10 cellular contexts compared by ENCODE assay signal in genomic region chr10:61994404-61995031, GRCh38.
DNase-seq lines count a peak whose midpoint lies in the region; ATAC-seq and TF ChIP-seq lines count a peak whose summit lies in the region.
"Had no signal": no experiment of that assay in that cellular context is flagged by ENCODE, and none has a peak within 500 bp of the region (broad histone marks: within the 10 kb centered on the region; RNA-seq: fewer than 3 reads in every experiment).

No MANE protein-coding gene starts in this region.

- TF ChIP-seq CTCF in mucosa of descending colon (IDR thresholded peaks at IDR 0.05) (no peak), type B pancreatic cell (conservative IDR thresholded peaks at IDR 0.05) (no peak), ovary (IDR thresholded peaks at IDR 0.05) (no peak)

- TF ChIP-seq POLR2A in ovary (IDR thresholded peaks at IDR 0.05): no peak

- ATAC-seq in mucosa of descending colon (peak; percentile 64), GM19455 (IDR thresholded peaks at IDR 0.05; ENCODE audit: unreplicated experiment) (no peak)

- no peaks in the 10 kb centered on the region for H3K9me3 ChIP-seq in adipocyte (ENCODE audit: control insufficient read depth, low read length)
- H3K9me3 ChIP-seq in mucosa of descending colon: no peaks in the 10 kb centered on the region
- no peaks in the 10 kb centered on the region for H3K9me3 ChIP-seq in ovary
- H3K9me3 ChIP-seq: BLaER1 had no signal

- H3K9ac ChIP-seq in adipocyte (ENCODE audit: low read length): peak overlapping the region; percentile 13
- H3K9ac ChIP-seq: BLaER1 had no signal

- H3K4me3 ChIP-seq in adipocyte (ENCODE audit: low read length) (no peak overlapping the region), mucosa of descending colon (no peak overlapping the region), ovary (no peak overlapping the region)
- H3K4me3 ChIP-seq: BLaER1 had no signal

- CTCF ChIA-PET in activated naive CD4-positive, alpha-beta T cell treated with anti-CD3 and anti-CD28 coated beads for 36 hours (lab: Charles Lee): interaction anchor here (0.6 to 1.5 kb wide), 4 partner anchors 27 to 251 kb away, joined by 3 to 5 read pairs (median 4); no protein-coding TSS in a partner anchor

- H3K27ac ChIP-seq in ovary: no peak overlapping the region
- H3K27ac ChIP-seq: BLaER1 had no signal

- H3K4me3 Mint-ChIP-seq in activated naive CD4-positive, alpha-beta T cell treated with anti-CD3 and anti-CD28 coated beads for 36 hours: peak overlapping the region; percentile 47
- peak overlapping the region; percentile 43 for H3K4me3 Mint-ChIP-seq in type B pancreatic cell

- H3K36me3 ChIP-seq in adipocyte (ENCODE audit: control insufficient read depth, insufficient read depth, low read length, severe bottlenecking) (peaks cover 7% of the 10 kb centered on the region), mucosa of descending colon (ENCODE audit: low read depth) (no peaks in the 10 kb centered on the region), ovary (no peaks in the 10 kb centered on the region)

- intact Hi-C loops in activated naive CD4-positive, alpha-beta T cell treated with anti-CD3 and anti-CD28 coated beads for 36 hours (cut with micrococcal nuclease): loop anchor here (5.0 kb wide), 1 partner anchor 738 kb away; no protein-coding TSS in a partner anchor
- intact Hi-C loops in mucosa of descending colon (cut with DNase I, micrococcal nuclease) (no loop called here), ovary (cut with DNase I) (loop anchor here in 1 of 4 donors (10.0 kb wide), 1 partner anchor 90 kb away; the partner anchor contains the start of gene ARID5B)

- WGBS in ovary, 3 donors: 61 to 72% (median 66%) methylated on average over 6 of the region's 6 CpGs

- H3K27me3 ChIP-seq in adipocyte (replicated peaks; ENCODE audit: control insufficient read depth, insufficient read depth, low read length) (no peaks in the 10 kb centered on the region), ovary (no peaks in the 10 kb centered on the region)
- H3K27me3 ChIP-seq: BLaER1 had no signal

- peaks cover 2% of the 10 kb centered on the region for H3K9me3 Mint-ChIP-seq in activated naive CD4-positive, alpha-beta T cell treated with anti-CD3 and anti-CD28 coated beads for 36 hours
- H3K9me3 Mint-ChIP-seq in type B pancreatic cell: peaks cover 6% of the 10 kb centered on the region

- no peaks in the 10 kb centered on the region for H3K27me3 Mint-ChIP-seq in activated naive CD4-positive, alpha-beta T cell treated with anti-CD3 and anti-CD28 coated beads for 36 hours (ENCODE audit: low read depth)
- no peaks in the 10 kb centered on the region for H3K27me3 Mint-ChIP-seq in type B pancreatic cell

- DNase-seq in activated naive CD4-positive, alpha-beta T cell treated with anti-CD3 and anti-CD28 coated beads for 36 hours: no peak
- no peak for DNase-seq in activated naive CD4-positive, alpha-beta T cell treated with anti-CD3 and anti-CD28 coated beads, Interleukin-2, amount 50 U/mL, for 16 hours
- DNase-seq in adipocyte (ENCODE audit: low read depth) (no peak), mucosa of descending colon (peak in 1 of 3 donors; percentile 66), type B pancreatic cell (ENCODE audit: extremely low spot score, unreplicated experiment) (no peak), NCI-H510A treated with DMSO at 0.1 percent for 48 hours (lab: John Stamatoyannopoulos, UW) (no peak), ovary (no peak)
- DNase-seq: NCI-H2081 treated with DMSO at 0.1 percent for 48 hours had no signal

- H3K4me1 ChIP-seq in adipocyte (ENCODE audit: control insufficient read depth, insufficient read depth, low read length) (peaks cover 53% of the 10 kb centered on the region), mucosa of descending colon (ENCODE audit: low read depth) (peaks cover 31% of the 10 kb centered on the region), ovary (ENCODE audit: insufficient read depth) (peaks cover 7% of the 10 kb centered on the region)

- no peak for TF ChIP-seq EP300 in ovary (IDR thresholded peaks at IDR 0.05)

- peaks cover 90% of the 10 kb centered on the region for H3K4me1 Mint-ChIP-seq in activated naive CD4-positive, alpha-beta T cell treated with anti-CD3 and anti-CD28 coated beads for 36 hours (ENCODE audit: low read depth)
- H3K4me1 Mint-ChIP-seq in type B pancreatic cell (ENCODE audit: unreplicated experiment): peaks cover 45% of the 10 kb centered on the region

- H3K36me3 Mint-ChIP-seq in activated naive CD4-positive, alpha-beta T cell treated with anti-CD3 and anti-CD28 coated beads for 36 hours (ENCODE audit: low read depth): peaks cover 62% of the 10 kb centered on the region
- H3K36me3 Mint-ChIP-seq in type B pancreatic cell: peaks cover 20% of the 10 kb centered on the region

- H3K27ac Mint-ChIP-seq in activated naive CD4-positive, alpha-beta T cell treated with anti-CD3 and anti-CD28 coated beads for 36 hours: peak overlapping the region; percentile 96
- H3K27ac Mint-ChIP-seq in type B pancreatic cell: peak overlapping the region; percentile 32
